In genomic region chr5:17151686-17152085, GRCh38 we compare ENCODE assay signal across 22 cellular contexts.
"Had no signal": no experiment of that assay in that cellular context is flagged by ENCODE, and none has a peak within 500 bp of the region (broad histone marks: within the 10 kb centered on the region; RNA-seq: fewer than 3 reads in every experiment).

No MANE protein-coding gene starts in this region.

- H3K4me3 ChIP-seq: ascending aorta, gastroesophageal sphincter, hepatocyte, suprapubic skin, upper lobe of left lung had no signal

- H3K4me2 ChIP-seq: hepatocyte had no signal

- H3K27me3 ChIP-seq: ascending aorta, gastroesophageal sphincter, hepatocyte, suprapubic skin, upper lobe of left lung had no signal

- H2AFZ ChIP-seq: hepatocyte had no signal

- H3K27me3 Mint-ChIP-seq: activated CD8-positive, alpha-beta memory T cell treated with anti-CD3 and anti-CD28 coated beads, Interleukin-2, amount 10 ng/mL, durations not matched to agents 7 days and 5 days; activated naive CD8-positive, alpha-beta T cell treated with anti-CD3 and anti-CD28 coated beads for 36 hours had no signal

- H3K36me3 ChIP-seq: ascending aorta, gastroesophageal sphincter, suprapubic skin, upper lobe of left lung had no signal

- H3K4me3 Mint-ChIP-seq: activated CD8-positive, alpha-beta memory T cell treated with anti-CD3 and anti-CD28 coated beads, Interleukin-2, amount 10 ng/mL, durations not matched to agents 7 days and 5 days; activated naive CD8-positive, alpha-beta T cell treated with anti-CD3 and anti-CD28 coated beads for 36 hours; activated T-cell treated with anti-CD3 and anti-CD28 coated beads, Interleukin-2, amount 50 U/mL, for 4 hours; immature natural killer cell; natural killer cell; T-helper 2 cell treated with Interferon-gamma antibody and Interleukin-4, amounts not matched to agents 5 μg/mL and 100 μg/mL, for 36 hours had no signal

- H3K9me3 Mint-ChIP-seq: activated naive CD8-positive, alpha-beta T cell treated with anti-CD3 and anti-CD28 coated beads for 36 hours; activated T-cell treated with anti-CD3 and anti-CD28 coated beads, Interleukin-2, amount 50 U/mL, for 4 hours; T-helper 2 cell treated with Interferon-gamma antibody and Interleukin-4, amounts not matched to agents 5 μg/mL and 100 μg/mL, for 36 hours had no signal

- H3K9me3 ChIP-seq: ascending aorta, gastroesophageal sphincter, suprapubic skin, upper lobe of left lung had no signal

- H3K4me1 ChIP-seq: ascending aorta, gastroesophageal sphincter, suprapubic skin, upper lobe of left lung had no signal

- DNase-seq: activated CD4-positive, alpha-beta T cell treated with anti-CD3 and anti-CD28 coated beads, Interleukin-2, amount 50 U/mL, for 4 hours; activated CD8-positive, alpha-beta memory T cell treated with anti-CD3 and anti-CD28 coated beads, Interleukin-2, amount 10 ng/mL, durations not matched to agents 7 days and 5 days; activated gamma-delta T cell; activated naive CD8-positive, alpha-beta T cell treated with anti-CD3 and anti-CD28 coated beads for 36 hours; activated T-cell treated with anti-CD3 and anti-CD28 coated beads, Interleukin-2, amount 50 U/mL, for 4 hours; caudate nucleus; cortex of kidney; effector memory CD4-positive, alpha-beta T cell; immature natural killer cell; mammary epithelial cell; natural killer cell; stimulated activated CD4-positive, alpha-beta T cell treated with anti-CD3 and anti-CD28 coated beads, Interleukin-4, amount 100 ng/mL, for 1 hour; stimulated activated CD8-positive, alpha-beta memory T cell treated with anti-CD3 and anti-CD28 coated beads, Interleukin-4, amount 100 ng/mL, for 48 hours; stimulated activated naive CD8-positive, alpha-beta T cell treated with anti-CD3 and anti-CD28 coated beads, Interleukin-15, Interleukin-2, amounts not matched to agents 100 U/mL and 50 U/mL, for 24 hours; upper lobe of left lung had no signal

- ATAC-seq: activated CD4-positive, CD25-positive, alpha-beta regulatory T cell treated with anti-CD3 and anti-CD28 coated beads, Interleukin-2, amount 50 U/mL, for 24 hours; activated CD8-positive, alpha-beta memory T cell treated with anti-CD3 and anti-CD28 coated beads, Interleukin-2, amount 10 ng/mL, durations not matched to agents 7 days and 5 days; activated T-cell treated with anti-CD3 and anti-CD28 coated beads, Interleukin-2, amount 50 U/mL, for 4 hours; gastroesophageal sphincter; natural killer cell; stimulated activated naive CD8-positive, alpha-beta T cell treated with anti-CD3 and anti-CD28 coated beads, Interleukin-15, Interleukin-2, amounts not matched to agents 100 U/mL and 50 U/mL, for 24 hours had no signal

- H3K36me3 Mint-ChIP-seq: activated CD8-positive, alpha-beta memory T cell treated with anti-CD3 and anti-CD28 coated beads, Interleukin-2, amount 10 ng/mL, durations not matched to agents 7 days and 5 days; activated naive CD8-positive, alpha-beta T cell treated with anti-CD3 and anti-CD28 coated beads for 36 hours; natural killer cell had no signal

- H3K27ac ChIP-seq: ascending aorta, epithelial cell of prostate, gastroesophageal sphincter, hepatocyte, suprapubic skin, upper lobe of left lung had no signal

- H3K27ac Mint-ChIP-seq: activated CD8-positive, alpha-beta memory T cell treated with anti-CD3 and anti-CD28 coated beads, Interleukin-2, amount 10 ng/mL, durations not matched to agents 7 days and 5 days; activated naive CD8-positive, alpha-beta T cell treated with anti-CD3 and anti-CD28 coated beads for 36 hours; immature natural killer cell; natural killer cell; T-helper 2 cell treated with Interferon-gamma antibody and Interleukin-4, amounts not matched to agents 5 μg/mL and 100 μg/mL, for 36 hours had no signal

- H3K79me2 ChIP-seq: hepatocyte had no signal

- H3K4me1 Mint-ChIP-seq: activated CD8-positive, alpha-beta memory T cell treated with anti-CD3 and anti-CD28 coated beads, Interleukin-2, amount 10 ng/mL, durations not matched to agents 7 days and 5 days; activated naive CD8-positive, alpha-beta T cell treated with anti-CD3 and anti-CD28 coated beads for 36 hours; immature natural killer cell; natural killer cell had no signal
